Comparison of ENCODE assay signal across 27 cellular contexts in the genomic region with DNA sequence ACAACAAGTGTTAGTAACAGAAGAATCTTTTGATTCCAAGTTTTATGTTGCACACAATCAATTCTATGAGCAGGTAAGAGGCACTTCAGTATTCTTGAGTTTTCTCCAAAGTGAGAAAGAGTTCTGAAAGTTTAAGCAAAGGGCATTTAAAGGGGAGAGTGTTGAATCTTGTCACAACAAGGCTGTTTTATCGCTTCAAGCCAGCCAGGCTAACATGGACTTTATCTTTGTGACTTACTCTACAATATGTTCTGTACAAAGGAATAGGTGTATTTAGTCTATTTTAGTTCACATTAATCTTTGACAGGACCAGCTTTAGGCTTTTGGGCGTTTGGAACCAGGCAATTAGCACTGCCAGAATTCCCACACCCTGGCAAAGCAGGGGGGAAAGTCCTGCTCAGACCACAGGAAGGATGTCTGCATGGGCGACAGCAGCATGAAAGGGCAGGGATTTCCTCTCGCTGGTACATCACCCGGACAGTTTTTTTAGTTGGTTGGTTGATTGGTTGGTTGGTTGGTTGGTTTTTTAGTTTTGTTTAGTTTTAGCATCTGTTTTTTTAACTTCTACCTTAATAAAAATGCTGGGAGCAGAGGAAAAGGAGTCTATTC.
DNase-seq lines count a peak whose midpoint lies in the region; ATAC-seq, FAIRE-seq and TF ChIP-seq lines count a peak whose summit lies in the region.
"Had no signal": no experiment of that assay in that cellular context is flagged by ENCODE, and none has a peak within 500 bp of the region (broad histone marks: within the 10 kb centered on the region; RNA-seq: fewer than 3 reads in every experiment).

No MANE protein-coding gene starts in this region.

- H3K27me3 Mint-ChIP-seq in natural killer cell treated with Interleukin-12 subunit alpha and Interleukin-12 subunit beta and Interleukin-15 and Interleukin-18, amount 100 ng/mL, for 72 hours, result no peaks in the 10 kb centered on the region
- H3K27me3 Mint-ChIP-seq: activated naive CD4-positive, alpha-beta T cell treated with anti-CD3 and anti-CD28 coated beads, Interleukin-2, amount 10 ng/mL, durations not matched to agents 7 days and 5 days; dendritic cell treated with granulocyte-macrophage colony-stimulating factor and Interleukin-4, amounts not matched to agents 40 ng/mL and 50 ng/mL, for 4 days had no signal

- H3K4me3 ChIP-seq in right atrium auricular region, result no peak overlapping the region
- H3K4me3 ChIP-seq: cardiac muscle cell, GM23338, heart right ventricle, prostate gland, uterus had no signal

- peaks cover 8% of the 10 kb centered on the region for H3K36me3 Mint-ChIP-seq in stimulated activated effector memory CD8-positive, alpha-beta T cell treated with anti-CD3 and anti-CD28 coated beads, Interleukin-12 subunit alpha, Interleukin-12 subunit beta, amount 100 ng/mL, for 72 hours
- H3K36me3 Mint-ChIP-seq in natural killer cell treated with Interleukin-12 subunit alpha and Interleukin-12 subunit beta and Interleukin-15 and Interleukin-18, amount 100 ng/mL, for 72 hours, result peaks cover 14% of the 10 kb centered on the region
- H3K36me3 Mint-ChIP-seq: activated naive CD4-positive, alpha-beta T cell treated with anti-CD3 and anti-CD28 coated beads, Interleukin-2, amount 10 ng/mL, durations not matched to agents 7 days and 5 days had no signal

- H3K27ac ChIP-seq in right atrium auricular region, result no peak overlapping the region
- H3K27ac ChIP-seq: cardiac muscle cell, heart right ventricle, prostate gland, uterus had no signal

- no peaks in the 10 kb centered on the region for H3K9me3 ChIP-seq in right atrium auricular region
- H3K9me3 ChIP-seq: prostate gland, uterus had no signal

- peak overlapping the region; percentile 23 for H3K27ac Mint-ChIP-seq in stimulated activated effector memory CD8-positive, alpha-beta T cell treated with anti-CD3 and anti-CD28 coated beads, Interleukin-12 subunit alpha, Interleukin-12 subunit beta, amount 100 ng/mL, for 72 hours
- H3K27ac Mint-ChIP-seq in natural killer cell treated with Interleukin-12 subunit alpha and Interleukin-12 subunit beta and Interleukin-15 and Interleukin-18, amount 100 ng/mL, for 72 hours, result peak overlapping the region in 1 of 2 donors; percentile 49
- H3K27ac Mint-ChIP-seq: activated naive CD4-positive, alpha-beta T cell treated with anti-CD3 and anti-CD28 coated beads, Interleukin-2, amount 10 ng/mL, durations not matched to agents 7 days and 5 days; activated T-cell treated with anti-CD3 and anti-CD28 coated beads, Interleukin-2, amount 50 U/mL, for 72 hours; CD8-positive, alpha-beta T cell; dendritic cell treated with granulocyte-macrophage colony-stimulating factor and Interleukin-4, amounts not matched to agents 40 ng/mL and 50 ng/mL, for 4 days had no signal

- no peaks in the 10 kb centered on the region for H3K27me3 ChIP-seq in right atrium auricular region
- H3K27me3 ChIP-seq: cardiac muscle cell, heart right ventricle, uterus had no signal

- no peaks in the 10 kb centered on the region for H3K36me3 ChIP-seq in right atrium auricular region
- H3K36me3 ChIP-seq: cardiac muscle cell, prostate gland, uterus had no signal

- H3K9me3 Mint-ChIP-seq in stimulated activated effector memory CD8-positive, alpha-beta T cell treated with anti-CD3 and anti-CD28 coated beads, Interleukin-12 subunit alpha, Interleukin-12 subunit beta, amount 100 ng/mL, for 72 hours, result no peaks in the 10 kb centered on the region
- H3K9me3 Mint-ChIP-seq in natural killer cell treated with Interleukin-12 subunit alpha and Interleukin-12 subunit beta and Interleukin-15 and Interleukin-18, amount 100 ng/mL, for 72 hours, result no peaks in the 10 kb centered on the region

- DNase-seq in GM18507 (ENCODE audit: extremely low spot score, insufficient read length, low read depth) (no peak), dermis microvascular lymphatic vessel endothelial cell (ENCODE audit: low read depth in 2 of 2) (peak; percentile 63 to 69), right atrium auricular region (ENCODE audit: low spot score) (no peak), T-helper 2 cell (no peak), NCI-H774 (lab: John Stamatoyannopoulos, UW) (no peak)
- no peak for DNase-seq in stimulated activated effector memory CD8-positive, alpha-beta T cell treated with anti-CD3 and anti-CD28 coated beads, Interleukin-12 subunit alpha, Interleukin-12 subunit beta, amount 100 ng/mL, for 72 hours (ENCODE audit: low spot score in 2 of 2)
- no peak for DNase-seq in natural killer cell treated with Interleukin-12 subunit alpha and Interleukin-12 subunit beta and Interleukin-15 and Interleukin-18, amount 100 ng/mL, for 72 hours (ENCODE audit: low spot score)
- DNase-seq: activated CD4-positive, alpha-beta T cell treated with anti-CD3 and anti-CD28 coated beads for 4 hours; activated naive CD4-positive, alpha-beta T cell treated with anti-CD3 and anti-CD28 coated beads, Interleukin-2, amount 10 ng/mL, durations not matched to agents 7 days and 5 days; activated T-cell treated with anti-CD3 and anti-CD28 coated beads, Interleukin-2, amount 50 U/mL, for 72 hours; amygdala; CD8-positive, alpha-beta T cell; GF-D8; heart right ventricle; IMR-90; NCI-H1436; NCI-H2107; NCI-H526 treated with DMSO at 0.1 percent for 48 hours; substantia nigra; uterus had no signal

- FAIRE-seq in GM18507 (lab: Jason Lieb, UNC), result peak; percentile 79
- FAIRE-seq: TTC549 had no signal

- no peak for TF ChIP-seq CTCF in right atrium auricular region (IDR thresholded peaks at IDR 0.05)

- ATAC-seq in HG03432 (IDR thresholded peaks at IDR 0.05; ENCODE audit: unreplicated experiment), result peak; percentile 49
- ATAC-seq in stimulated activated effector memory CD8-positive, alpha-beta T cell treated with anti-CD3 and anti-CD28 coated beads, Interleukin-12 subunit alpha, Interleukin-12 subunit beta, amount 100 ng/mL, for 72 hours, result no peak
- no peak for ATAC-seq in natural killer cell treated with Interleukin-12 subunit alpha and Interleukin-12 subunit beta and Interleukin-15 and Interleukin-18, amount 100 ng/mL, for 72 hours
- ATAC-seq: activated T-cell treated with anti-CD3 and anti-CD28 coated beads, Interleukin-2, amount 50 U/mL, for 72 hours; CD8-positive, alpha-beta T cell; GM23338; heart right ventricle; left lobe of liver had no signal

- H3K4me3 Mint-ChIP-seq in stimulated activated effector memory CD8-positive, alpha-beta T cell treated with anti-CD3 and anti-CD28 coated beads, Interleukin-12 subunit alpha, Interleukin-12 subunit beta, amount 100 ng/mL, for 72 hours, result no peak overlapping the region
- H3K4me3 Mint-ChIP-seq in natural killer cell treated with Interleukin-12 subunit alpha and Interleukin-12 subunit beta and Interleukin-15 and Interleukin-18, amount 100 ng/mL, for 72 hours, result no peak overlapping the region
- H3K4me3 Mint-ChIP-seq: activated naive CD4-positive, alpha-beta T cell treated with anti-CD3 and anti-CD28 coated beads, Interleukin-2, amount 10 ng/mL, durations not matched to agents 7 days and 5 days; activated T-cell treated with anti-CD3 and anti-CD28 coated beads, Interleukin-2, amount 50 U/mL, for 72 hours; CD8-positive, alpha-beta T cell; dendritic cell treated with granulocyte-macrophage colony-stimulating factor and Interleukin-4, amounts not matched to agents 40 ng/mL and 50 ng/mL, for 4 days; GM23338 had no signal

- H3K4me1 Mint-ChIP-seq in stimulated activated effector memory CD8-positive, alpha-beta T cell treated with anti-CD3 and anti-CD28 coated beads, Interleukin-12 subunit alpha, Interleukin-12 subunit beta, amount 100 ng/mL, for 72 hours, result no peaks in the 10 kb centered on the region
- H3K4me1 Mint-ChIP-seq in natural killer cell treated with Interleukin-12 subunit alpha and Interleukin-12 subunit beta and Interleukin-15 and Interleukin-18, amount 100 ng/mL, for 72 hours (ENCODE audit: low read depth in 2 of 2), result peaks cover 24% of the 10 kb centered on the region in 2 donors

- peaks cover 0 to 18% of the 10 kb centered on the region in 2 donors for H3K4me1 ChIP-seq in right atrium auricular region
- H3K4me1 ChIP-seq: prostate gland, uterus had no signal

Comparison
In these comparisons a context has a peak if more than half of its experiments do, and no peak if none do; other contexts are left out.
1. DNase-seq: peak in dermis microvascular lymphatic vessel endothelial cell (2 of 2); none in GM18507 (single experiment), stimulated activated effector memory CD8-positive, alpha-beta T cell treated with anti-CD3 and anti-CD28 coated beads, Interleukin-12 subunit alpha, Interleukin-12 subunit beta, amount 100 ng/mL, for 72 hours (0 of 2), natural killer cell treated with Interleukin-12 subunit alpha and Interleukin-12 subunit beta and Interleukin-15 and Interleukin-18, amount 100 ng/mL, for 72 hours (single experiment), right atrium auricular region (single experiment), T-helper 2 cell (0 of 5) and NCI-H774 (single experiment).